In the genomic region with DNA sequence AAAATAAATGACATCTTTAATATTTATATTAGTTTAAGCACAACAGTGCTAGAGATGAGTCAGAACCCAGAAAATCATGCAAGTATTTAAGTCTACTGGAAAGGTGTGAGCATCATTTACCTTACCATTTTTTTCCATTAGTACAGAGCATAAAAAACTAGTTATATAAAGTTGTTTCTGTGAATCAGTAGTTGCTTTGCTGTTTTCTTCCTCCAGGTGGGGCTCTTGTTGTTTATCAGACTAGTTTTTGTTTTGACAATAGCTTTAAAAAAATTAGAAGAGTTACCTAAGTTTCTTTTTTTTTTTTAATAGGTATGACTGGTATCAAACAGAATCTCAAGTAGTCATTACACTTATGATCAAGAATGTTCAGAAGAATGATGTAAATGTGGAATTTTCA, we compare ENCODE assay signal across 9 cellular contexts. TPM values are rescaled to one million over a fixed set of nuclear protein-coding genes. Genes with fewer than 3 reads are reported as not detected.
DNase-seq lines count a peak whose midpoint lies in the region; ATAC-seq, FAIRE-seq and TF ChIP-seq lines count a peak whose summit lies in the region.
"Had no signal": no experiment of that assay in that cellular context is flagged by ENCODE, and none has a peak within 500 bp of the region (broad histone marks: within the 10 kb centered on the region; RNA-seq: fewer than 3 reads in every experiment).

No MANE protein-coding gene starts in this region.

- H3K36me3 ChIP-seq in small intestine (ENCODE audit: control insufficient read depth in 2 of 2, insufficient read depth in 2 of 2, low read length in 2 of 2): peaks cover 11 to 12% of the 10 kb centered on the region in 2 donors

- no peaks in the 10 kb centered on the region for H3K27me3 ChIP-seq in small intestine (ENCODE audit: control insufficient read depth in 2 of 2, insufficient read depth in 2 of 2, low read length in 2 of 2)

- no peak for FAIRE-seq in small intestine (lab: Jason Lieb, UNC)

- H3K27ac ChIP-seq in small intestine (ENCODE audit: low read depth in 1 of 2, low read length in 1 of 2): no peak overlapping the region

- H3K4me3 ChIP-seq in small intestine (ENCODE audit: low read depth in 1 of 2, low read length in 2 of 2): no peak overlapping the region

- intact Hi-C loops in left colon (cut with DNase I, micrococcal nuclease): no loop called here

- peak; percentile 68 to 77 for ATAC-seq in activated CD4-positive, CD25-positive, alpha-beta regulatory T cell treated with anti-CD3 and anti-CD28 coated beads, Interleukin-2, amount 50 U/mL, for 24 hours
- ATAC-seq in left colon: no peak

- no peak for DNase-seq in activated CD4-positive, CD25-positive, alpha-beta regulatory T cell (lab: John Stamatoyannopoulos, UW)
- DNase-seq in NCI-H2196 treated with DMSO at 0.1 percent for 48 hours (lab: John Stamatoyannopoulos, UW; ENCODE audit: unreplicated experiment) (peak; percentile 3), endothelial cell (ENCODE audit: low spot score) (no peak), small intestine (peak; percentile 9), epidermal melanocyte (ENCODE audit: insufficient read length, low spot score) (no peak), left colon (no peak)
- no peak for DNase-seq in effector CD4-positive, alpha-beta T cell

- H3K27ac Mint-ChIP-seq in endothelial cell (ENCODE audit: unreplicated experiment): no peak overlapping the region
- H3K27ac Mint-ChIP-seq: memory B cell had no signal

- H3K9me3 Mint-ChIP-seq in endothelial cell (ENCODE audit: unreplicated experiment): no peaks in the 10 kb centered on the region
- H3K9me3 Mint-ChIP-seq: memory B cell had no signal

- H3K4me1 ChIP-seq in small intestine (ENCODE audit: control insufficient read depth in 2 of 2, insufficient read depth in 1 of 2, low read depth in 1 of 2, low read length in 1 of 2): no peaks in the 10 kb centered on the region

- H3K27me3 Mint-ChIP-seq in endothelial cell (ENCODE audit: unreplicated experiment): peaks cover 2% of the 10 kb centered on the region
- H3K27me3 Mint-ChIP-seq: memory B cell had no signal

- H3K9me3 ChIP-seq in small intestine (ENCODE audit: control insufficient read depth, low read depth): no peaks in the 10 kb centered on the region

- TF ChIP-seq CTCF in endothelial cell (IDR thresholded peaks at IDR 0.05; ENCODE audit: unreplicated experiment): peak; percentile 51

- H3K36me3 Mint-ChIP-seq in endothelial cell (ENCODE audit: low read depth, unreplicated experiment): peaks cover 22% of the 10 kb centered on the region

- no peak overlapping the region for H3K4me3 Mint-ChIP-seq in endothelial cell (ENCODE audit: unreplicated experiment)
- H3K4me3 Mint-ChIP-seq: memory B cell had no signal

- H3K4me1 Mint-ChIP-seq in endothelial cell (ENCODE audit: unreplicated experiment): no peaks in the 10 kb centered on the region

RNA-seq across cellular contexts. Expression of a gene that starts 12.7 kb away (rescaled TPM):
- total RNA-seq in endothelial cell (ENCODE audit: unreplicated experiment) (71.8 TPM), left colon (10 to 100 TPM; 39.8 to 41.6 TPM)
- 10 to 100 TPM; 39.6 to 46.5 (median 44.6) TPM for polyA plus RNA-seq in small intestine

RNA-seq across cellular contexts. Expression of a gene that starts 23.1 kb away (rescaled TPM):
- total RNA-seq in endothelial cell (ENCODE audit: unreplicated experiment) (40.4 TPM), left colon (1 to 10 TPM; 2.6 to 3.3 TPM)
- 1 to 10 TPM in 2 of 3 donors, under 1 TPM in 1; 0.45 to 6.7 (median 2.7) TPM for polyA plus RNA-seq in small intestine

Comparison
In these comparisons a context has a peak if more than half of its experiments do, and no peak if none do; other contexts are left out.
1. DNase-seq: peak in NCI-H2196 treated with DMSO at 0.1 percent for 48 hours (single experiment) and small intestine (single experiment); none in activated CD4-positive, CD25-positive, alpha-beta regulatory T cell (0 of 4), endothelial cell (single experiment), epidermal melanocyte (single experiment), effector CD4-positive, alpha-beta T cell (single experiment) and left colon (0 of 2).